8 cellular contexts compared by ENCODE assay signal in genomic region chr5:175534070-175534932, GRCh38.
DNase-seq lines count a peak whose midpoint lies in the region; ATAC-seq lines count a peak whose summit lies in the region.

No MANE protein-coding gene starts in this region.

- ATAC-seq in GM19035 (IDR thresholded peaks at IDR 0.05; ENCODE audit: unreplicated experiment) (peak; percentile 93), HG03196 (IDR thresholded peaks at IDR 0.05; ENCODE audit: unreplicated experiment) (peak; percentile 96)

- DNase-seq in AML-193 (lab: John Stamatoyannopoulos, UW) (peak; percentile 76), NCI-H446 (lab: John Stamatoyannopoulos, UW) (peak; percentile 9 to 82), kidney glomerular epithelial cell (lab: John Stamatoyannopoulos, UW) (peak; percentile 77)
- peak; percentile 85 for DNase-seq in activated CD4-positive, CD25-positive, alpha-beta regulatory T cell treated with anti-CD3 and anti-CD28 coated beads, Interleukin-2, amount 50 U/mL, for 72 hours
- DNase-seq in central memory CD4-positive, alpha-beta T cell, result peak; percentile 78
- DNase-seq in stimulated activated CD4-positive, alpha-beta T cell treated with anti-CD3 and anti-CD28 coated beads, Interleukin-2, amount 100 ng/mL, for 24 hours, result peak; percentile 84 to 89

Comparison
In these comparisons a context has a peak if more than half of its experiments do, and no peak if none do; other contexts are left out.
1. Peak in every context shown above with its lines: DNase-seq and ATAC-seq.